ENCODE assay signal across 23 cellular contexts in genomic region chr7:131683536-131684125, GRCh38.
A peak's percentile ranks its signal among the peaks of the same experiment; 100 is the strongest.
DNase-seq lines count a peak whose midpoint lies in the region; ATAC-seq and TF ChIP-seq lines count a peak whose summit lies in the region.
"Had no signal": no experiment of that assay in that cellular context is flagged by ENCODE, and none has a peak within 500 bp of the region (broad histone marks: within the 10 kb centered on the region; RNA-seq: fewer than 3 reads in every experiment).

No MANE protein-coding gene starts in this region.

- H3K27ac ChIP-seq in right atrium auricular region: no peak overlapping the region
- H3K27ac ChIP-seq in heart left ventricle: no peak overlapping the region
- no peak overlapping the region for H3K27ac ChIP-seq in vagina
- no peak overlapping the region for H3K27ac ChIP-seq in body of pancreas
- H3K27ac ChIP-seq: HL-60, left lung, parathyroid adenoma, uterus had no signal

- ATAC-seq in heart left ventricle (no peak), GM21825 (IDR thresholded peaks at IDR 0.05; ENCODE audit: unreplicated experiment) (peak; percentile 83), HG03175 (IDR thresholded peaks at IDR 0.05; ENCODE audit: unreplicated experiment) (peak; percentile 81), body of pancreas (no peak)
- ATAC-seq: activated CD4-positive, alpha-beta T cell treated with anti-CD3 and anti-CD28 coated beads for 36 hours; left lung; sciatic nerve had no signal

- H3K9me3 ChIP-seq in right atrium auricular region (no peaks in the 10 kb centered on the region), heart left ventricle (no peaks in the 10 kb centered on the region), vagina (no peaks in the 10 kb centered on the region), body of pancreas (no peaks in the 10 kb centered on the region)
- H3K9me3 ChIP-seq: left lung, uterus had no signal

- H3K27me3 ChIP-seq in right atrium auricular region: no peaks in the 10 kb centered on the region
- peaks cover 0 to 16% (median 4%) of the 10 kb centered on the region in 9 donors for H3K27me3 ChIP-seq in heart left ventricle
- no peaks in the 10 kb centered on the region for H3K27me3 ChIP-seq in vagina
- H3K27me3 ChIP-seq in body of pancreas: no peaks in the 10 kb centered on the region
- H3K27me3 ChIP-seq: uterus had no signal

- TF ChIP-seq CTCF in right atrium auricular region (IDR thresholded peaks at IDR 0.05) (no peak), heart left ventricle (IDR thresholded peaks at IDR 0.05) (no peak), vagina (IDR thresholded peaks at IDR 0.05) (no peak), body of pancreas (IDR thresholded peaks at IDR 0.05) (no peak)

- no peaks in the 10 kb centered on the region for H3K4me1 ChIP-seq in right atrium auricular region
- H3K4me1 ChIP-seq in heart left ventricle: no peaks in the 10 kb centered on the region
- no peaks in the 10 kb centered on the region for H3K4me1 ChIP-seq in vagina
- H3K4me1 ChIP-seq in body of pancreas: no peaks in the 10 kb centered on the region
- H3K4me1 ChIP-seq: Caco-2, left lung, parathyroid adenoma, uterus had no signal

- TF ChIP-seq POLR2A in heart left ventricle (IDR thresholded peaks at IDR 0.05) (no peak), vagina (IDR thresholded peaks at IDR 0.05) (no peak), body of pancreas (IDR thresholded peaks at IDR 0.05) (no peak)

- intact Hi-C loops in heart left ventricle (cut with DNase I): loop anchor here in 2 of 10 donors (10.0 kb wide), 2 partner anchors 161 to 901 kb away; no protein-coding TSS in a partner anchor
- intact Hi-C loops in vagina (cut with DNase I): no loop called here
- intact Hi-C loops in body of pancreas (cut with DNase I): no loop called here

- DNase-seq in right atrium auricular region (ENCODE audit: low spot score): peak; percentile 42
- DNase-seq in heart left ventricle: no peak
- peak; percentile 47 to 64 for DNase-seq in vagina (ENCODE audit: extremely low spot score in 2 of 2)
- no peak for DNase-seq in NCI-H1417 treated with DMSO at 0.1 percent for 48 hours (lab: John Stamatoyannopoulos, UW)
- DNase-seq in NCI-H2171 (lab: John Stamatoyannopoulos, UW): no peak
- no peak for DNase-seq in body of pancreas
- DNase-seq: 8988T; activated CD4-positive, alpha-beta T cell treated with anti-CD3 and anti-CD28 coated beads for 36 hours; activated naive CD8-positive, alpha-beta T cell treated with anti-CD3 and anti-CD28 coated beads for 36 hours; glutamatergic neuron; left lung; midbrain; NCI-H1436 treated with DMSO at 0.1 percent for 48 hours; NCI-H526 treated with DMSO at 0.1 percent for 48 hours; Right ventricle myocardium superior; stimulated activated CD4-positive, alpha-beta T cell treated with anti-CD3 and anti-CD28 coated beads, Interleukin-15, amount 100 ng/mL, for 24 hours; uterus had no signal

- H3K4me3 ChIP-seq in right atrium auricular region: no peak overlapping the region
- H3K4me3 ChIP-seq in heart left ventricle: no peak overlapping the region
- H3K4me3 ChIP-seq in vagina: no peak overlapping the region
- no peak overlapping the region for H3K4me3 ChIP-seq in body of pancreas
- H3K4me3 ChIP-seq: left lung, uterus had no signal

- whole genome bisulfite sequencing in heart left ventricle, 4 donors: 65 to 87% (median 80%) methylated on average over 5 of the region's 5 CpGs
- WGBS in body of pancreas, 2 donors: 58 to 62% methylated on average over 5 of the region's 5 CpGs

- no peaks in the 10 kb centered on the region for H3K36me3 ChIP-seq in right atrium auricular region
- no peaks in the 10 kb centered on the region for H3K36me3 ChIP-seq in heart left ventricle
- H3K36me3 ChIP-seq in vagina: no peaks in the 10 kb centered on the region
- H3K36me3 ChIP-seq in body of pancreas (replicated peaks in 1 of 2; ENCODE audit: insufficient read depth in 1 of 2, low read depth in 2 of 2): no peaks in the 10 kb centered on the region
- H3K36me3 ChIP-seq: left lung, uterus had no signal

Comparison
In these comparisons a context has a peak if more than half of its experiments do, and no peak if none do; other contexts are left out.
1. DNase-seq: peak in right atrium auricular region (single experiment) and vagina (2 of 2); none in heart left ventricle (0 of 5), NCI-H1417 treated with DMSO at 0.1 percent for 48 hours (single experiment), NCI-H2171 (single experiment) and body of pancreas (0 of 4).
2. ATAC-seq: peak in GM21825 (single experiment) and HG03175 (single experiment); none in heart left ventricle (0 of 4) and body of pancreas (single experiment).